ENCODE assay signal across 15 cellular contexts in genomic region chr2:46845542-46846453, GRCh38.
DNase-seq lines count a peak whose midpoint lies in the region; ATAC-seq, FAIRE-seq and TF ChIP-seq lines count a peak whose summit lies in the region.
"Had no signal": no experiment of that assay in that cellular context is flagged by ENCODE, and none has a peak within 500 bp of the region (broad histone marks: within the 10 kb centered on the region; RNA-seq: fewer than 3 reads in every experiment).

No MANE protein-coding gene starts in this region.

- H3K4me3 Mint-ChIP-seq in brain, result no peak overlapping the region
- no peak overlapping the region for H3K4me3 Mint-ChIP-seq in stimulated activated effector memory CD8-positive, alpha-beta T cell treated with anti-CD3 and anti-CD28 coated beads, Interleukin-12 subunit alpha, Interleukin-12 subunit beta, amount 100 ng/mL, for 72 hours
- H3K4me3 Mint-ChIP-seq: activated CD8-positive, alpha-beta T cell treated with anti-CD3 and anti-CD28 coated beads for 36 hours; CD4-positive, CD25-positive, alpha-beta regulatory T cell; dendritic cell treated with granulocyte-macrophage colony-stimulating factor and Interleukin-4, amounts not matched to agents 40 ng/mL and 50 ng/mL, for 4 days; T-helper 2 cell treated with Interferon-gamma antibody and Interleukin-4, amounts not matched to agents 5 μg/mL and 100 μg/mL, for 36 hours had no signal

- in situ Hi-C loops in GM23248 (cut with MboI), result no loop called here

- no peak for TF ChIP-seq CTCF in brain (conservative IDR thresholded peaks at IDR 0.05)
- no peak for TF ChIP-seq CTCF in kidney (IDR thresholded peaks at IDR 0.05; ENCODE audit: borderline replicate concordance, extremely low read depth, insufficient read depth)

- no peak overlapping the region for H3K4me2 ChIP-seq in GM23248 (ENCODE audit: unreplicated experiment)
- H3K4me2 ChIP-seq: PC-9 had no signal

- H3K4me1 ChIP-seq in GM23248 (ENCODE audit: insufficient read depth), result peaks cover 56% of the 10 kb centered on the region
- peaks cover 48 to 49% of the 10 kb centered on the region in 2 donors for H3K4me1 ChIP-seq in kidney (ENCODE audit: control insufficient read depth in 1 of 2, insufficient read depth in 1 of 2, low read depth in 1 of 2, low read length in 2 of 2)

- H3K9ac ChIP-seq in GM23248, result peak overlapping the region; percentile 83
- peak overlapping the region in 1 of 2 donors; percentile 64 for H3K9ac ChIP-seq in kidney (ENCODE audit: low read length in 2 of 2)

- intact Hi-C loops in kidney (cut with DNase I), result no loop called here

- H3K36me3 ChIP-seq in GM23248 (ENCODE audit: low read depth) (no peaks in the 10 kb centered on the region), kidney (ENCODE audit: control insufficient read depth in 1 of 2, insufficient read depth in 2 of 2, low read length in 2 of 2) (no peaks in the 10 kb centered on the region)

- DNase-seq in GM23248 (peak; percentile 34), kidney (peak; percentile 25), COR-L47 (lab: John Stamatoyannopoulos, UW) (no peak)
- DNase-seq in stimulated activated effector memory CD8-positive, alpha-beta T cell treated with anti-CD3 and anti-CD28 coated beads, Interleukin-12 subunit alpha, Interleukin-12 subunit beta, amount 100 ng/mL, for 72 hours (ENCODE audit: low spot score in 2 of 2), result no peak
- DNase-seq: activated CD8-positive, alpha-beta T cell treated with anti-CD3 and anti-CD28 coated beads for 36 hours; activated naive CD4-positive, alpha-beta T cell treated with Interleukin-2 at 50 U/mL for 16 hours; CD4-positive, CD25-positive, alpha-beta regulatory T cell; PC-9 had no signal

- 30 to 31% methylated on average over 16 of the region's 16 CpGs for WGBS in GM23248 (ENCODE audit: low coverage in 1 of 2, low lambda C conversion rate in 2 of 2, missing lambda C conversion rate in 2 of 2), 2 experiments

- peaks cover 0 to 2% (median 0%) of the 10 kb centered on the region in 5 experiments for H3K9me3 Mint-ChIP-seq in brain
- H3K9me3 Mint-ChIP-seq in stimulated activated effector memory CD8-positive, alpha-beta T cell treated with anti-CD3 and anti-CD28 coated beads, Interleukin-12 subunit alpha, Interleukin-12 subunit beta, amount 100 ng/mL, for 72 hours, result no peaks in the 10 kb centered on the region
- H3K9me3 Mint-ChIP-seq: activated CD8-positive, alpha-beta T cell treated with anti-CD3 and anti-CD28 coated beads for 36 hours; dendritic cell treated with granulocyte-macrophage colony-stimulating factor and Interleukin-4, amounts not matched to agents 40 ng/mL and 50 ng/mL, for 4 days; T-helper 2 cell treated with Interferon-gamma antibody and Interleukin-4, amounts not matched to agents 5 μg/mL and 100 μg/mL, for 36 hours had no signal

- H3K4me1 Mint-ChIP-seq in brain, result peaks cover 57% of the 10 kb centered on the region
- H3K4me1 Mint-ChIP-seq in stimulated activated effector memory CD8-positive, alpha-beta T cell treated with anti-CD3 and anti-CD28 coated beads, Interleukin-12 subunit alpha, Interleukin-12 subunit beta, amount 100 ng/mL, for 72 hours, result no peaks in the 10 kb centered on the region

- H3K4me3 ChIP-seq in GM23248 (no peak overlapping the region), kidney (ENCODE audit: low read length in 2 of 2) (no peak overlapping the region), skin epidermis (no peak overlapping the region)
- H3K4me3 ChIP-seq: PC-9 had no signal

- no peak for ATAC-seq in GM18907 (IDR thresholded peaks at IDR 0.05; ENCODE audit: unreplicated experiment)
- no peak for ATAC-seq in stimulated activated effector memory CD8-positive, alpha-beta T cell treated with anti-CD3 and anti-CD28 coated beads, Interleukin-12 subunit alpha, Interleukin-12 subunit beta, amount 100 ng/mL, for 72 hours
- ATAC-seq in HG03460 (IDR thresholded peaks at IDR 0.05; ENCODE audit: unreplicated experiment), result no peak
- ATAC-seq: activated CD8-positive, alpha-beta T cell treated with anti-CD3 and anti-CD28 coated beads for 36 hours had no signal

- H3K9me3 ChIP-seq in GM23248 (ENCODE audit: low read depth), result no peaks in the 10 kb centered on the region
- H3K9me3 ChIP-seq in kidney (ENCODE audit: control insufficient read depth in 1 of 2, low read length in 2 of 2), result no peaks in the 10 kb centered on the region

- H3K27me3 ChIP-seq in GM23248 (replicated peaks; ENCODE audit: insufficient read depth), result no peaks in the 10 kb centered on the region

- peak overlapping the region; percentile 17 to 92 (median 45) for H3K27ac Mint-ChIP-seq in brain
- no peak overlapping the region for H3K27ac Mint-ChIP-seq in stimulated activated effector memory CD8-positive, alpha-beta T cell treated with anti-CD3 and anti-CD28 coated beads, Interleukin-12 subunit alpha, Interleukin-12 subunit beta, amount 100 ng/mL, for 72 hours
- H3K27ac Mint-ChIP-seq: activated CD8-positive, alpha-beta T cell treated with anti-CD3 and anti-CD28 coated beads for 36 hours; dendritic cell treated with granulocyte-macrophage colony-stimulating factor and Interleukin-4, amounts not matched to agents 40 ng/mL and 50 ng/mL, for 4 days; T-helper 2 cell treated with Interferon-gamma antibody and Interleukin-4, amounts not matched to agents 5 μg/mL and 100 μg/mL, for 36 hours had no signal

- H3K27ac ChIP-seq in GM23248 (peak overlapping the region; percentile 97), kidney (ENCODE audit: low read depth in 2 of 2, low read length in 2 of 2) (peak overlapping the region; percentile 93 to 96), skin epidermis (peak overlapping the region in 20 of 21 experiments; percentile 63 to 88 (median 79))
- H3K27ac ChIP-seq: PC-9 had no signal

- no peaks in the 10 kb centered on the region for H4K20me1 ChIP-seq in GM23248 (ENCODE audit: insufficient read depth)

- H3K36me3 Mint-ChIP-seq in brain, result no peaks in the 10 kb centered on the region
- no peaks in the 10 kb centered on the region for H3K36me3 Mint-ChIP-seq in stimulated activated effector memory CD8-positive, alpha-beta T cell treated with anti-CD3 and anti-CD28 coated beads, Interleukin-12 subunit alpha, Interleukin-12 subunit beta, amount 100 ng/mL, for 72 hours
- H3K36me3 Mint-ChIP-seq: CD4-positive, CD25-positive, alpha-beta regulatory T cell had no signal

- no peak overlapping the region for H2AFZ ChIP-seq in GM23248
- H2AFZ ChIP-seq: PC-9 had no signal

- peaks cover 12% of the 10 kb centered on the region for H3K27me3 Mint-ChIP-seq in brain

- H3K79me2 ChIP-seq in GM23248 (ENCODE audit: insufficient read depth), result peaks cover 8% of the 10 kb centered on the region; the same call in 1 of the 2 replicates

- peaks cover 84% of the 10 kb centered on the region for H3F3A ChIP-seq in GM23248 (ENCODE audit: insufficient read depth)

- no peaks in the 10 kb centered on the region for H3K9me2 ChIP-seq in GM23248 (ENCODE audit: insufficient read depth)

- FAIRE-seq in kidney (lab: Jason Lieb, UNC), result no peak
- FAIRE-seq: G401.6 had no signal

Comparison
In these comparisons a context has a peak if more than half of its experiments do, and no peak if none do; other contexts are left out.
1. DNase-seq: peak in GM23248 (single experiment) and kidney (single experiment); none in COR-L47 (single experiment) and stimulated activated effector memory CD8-positive, alpha-beta T cell treated with anti-CD3 and anti-CD28 coated beads, Interleukin-12 subunit alpha, Interleukin-12 subunit beta, amount 100 ng/mL, for 72 hours (0 of 2).
2. Peak in every context shown above with its lines, with median percentiles within 50 percentile points of each other: H3K27ac ChIP-seq.